Comparison of ENCODE assay signal across 28 cellular contexts in genomic region chr12:45959728-45960127, GRCh38.
"Had no signal": no experiment of that assay in that cellular context is flagged by ENCODE, and none has a peak within 500 bp of the region (broad histone marks: within the 10 kb centered on the region; RNA-seq: fewer than 3 reads in every experiment).

No MANE protein-coding gene starts in this region.

- H3K4me3 Mint-ChIP-seq: activated CD4-positive, alpha-beta T cell treated with anti-CD3 and anti-CD28 coated beads for 36 hours; activated naive CD8-positive, alpha-beta T cell treated with anti-CD3 and anti-CD28 coated beads, Interleukin-2, amount 50 U/mL, for 24 hours; activated T-helper 1 cell treated with anti-CD3 and anti-CD28 coated beads, Interleukin-12 subunit alpha, Interleukin-12 subunit beta, Interleukin-2, Interleukin-4 antibody, amounts not matched to agents 30 ng/mL and 10 ng/mL and 1 ng/mL, durations not matched to agents 14 hours and 24 hours and 36 hours; dendritic cell treated with granulocyte-macrophage colony-stimulating factor and Interleukin-4, amounts not matched to agents 40 ng/mL and 50 ng/mL, for 4 days; mesothelial cell of epicardium; naive thymus-derived CD4-positive, alpha-beta T cell; neural progenitor cell; stimulated activated memory B cell treated with anti-CD40 and anti-IgM and Interleukin-4, amounts not matched to agents 10 μg/mL and 1 μg/mL and 100 μg/mL, for 72 hours; stimulated activated naive CD8-positive, alpha-beta T cell treated with anti-CD3 and anti-CD28 coated beads, Interleukin-15, amount 100 ng/mL, for 72 hours; T-helper 2 cell treated with Interferon-gamma antibody and Interleukin-4, amounts not matched to agents 5 μg/mL and 100 μg/mL, for 36 hours; type B pancreatic cell had no signal

- H3K27ac Mint-ChIP-seq: activated CD4-positive, alpha-beta T cell treated with anti-CD3 and anti-CD28 coated beads for 36 hours; activated naive CD8-positive, alpha-beta T cell treated with anti-CD3 and anti-CD28 coated beads, Interleukin-2, amount 50 U/mL, for 24 hours; activated T-helper 1 cell treated with anti-CD3 and anti-CD28 coated beads, Interleukin-12 subunit alpha, Interleukin-12 subunit beta, Interleukin-2, Interleukin-4 antibody, amounts not matched to agents 30 ng/mL and 10 ng/mL and 1 ng/mL, durations not matched to agents 14 hours and 24 hours and 36 hours; dendritic cell treated with granulocyte-macrophage colony-stimulating factor and Interleukin-4, amounts not matched to agents 40 ng/mL and 50 ng/mL, for 4 days; mesothelial cell of epicardium; neural progenitor cell; stimulated activated memory B cell treated with anti-CD40 and anti-IgM and Interleukin-4, amounts not matched to agents 10 μg/mL and 1 μg/mL and 100 μg/mL, for 72 hours; stimulated activated naive CD8-positive, alpha-beta T cell treated with anti-CD3 and anti-CD28 coated beads, Interleukin-15, amount 100 ng/mL, for 72 hours; T-helper 2 cell treated with Interferon-gamma antibody and Interleukin-4, amounts not matched to agents 5 μg/mL and 100 μg/mL, for 36 hours; type B pancreatic cell had no signal

- ATAC-seq: activated CD4-positive, alpha-beta T cell treated with anti-CD3 and anti-CD28 coated beads for 36 hours; activated naive CD8-positive, alpha-beta T cell treated with anti-CD3 and anti-CD28 coated beads, Interleukin-2, amount 50 U/mL, for 24 hours; foreskin keratinocyte; naive thymus-derived CD4-positive, alpha-beta T cell; stimulated activated memory B cell treated with anti-CD40 and anti-IgM and Interleukin-4, amounts not matched to agents 10 μg/mL and 1 μg/mL and 100 μg/mL, for 72 hours; stimulated activated naive CD8-positive, alpha-beta T cell treated with anti-CD3 and anti-CD28 coated beads, Interleukin-15, amount 100 ng/mL, for 72 hours had no signal

- H3K27me3 Mint-ChIP-seq: activated CD4-positive, alpha-beta T cell treated with anti-CD3 and anti-CD28 coated beads for 36 hours; activated naive CD8-positive, alpha-beta T cell treated with anti-CD3 and anti-CD28 coated beads, Interleukin-2, amount 50 U/mL, for 24 hours; dendritic cell treated with granulocyte-macrophage colony-stimulating factor and Interleukin-4, amounts not matched to agents 40 ng/mL and 50 ng/mL, for 4 days; naive thymus-derived CD4-positive, alpha-beta T cell; stimulated activated memory B cell treated with anti-CD40 and anti-IgM and Interleukin-4, amounts not matched to agents 10 μg/mL and 1 μg/mL and 100 μg/mL, for 72 hours; stimulated activated naive CD8-positive, alpha-beta T cell treated with anti-CD3 and anti-CD28 coated beads, Interleukin-15, amount 100 ng/mL, for 72 hours; type B pancreatic cell had no signal

- DNase-seq: activated CD4-positive, alpha-beta T cell treated with anti-CD3 and anti-CD28 coated beads for 36 hours; activated CD4-positive, alpha-beta T cell treated with anti-CD3 and anti-CD28 coated beads, Interleukin-2, amount 50 U/mL, for 4 hours; activated CD4-positive, CD25-positive, alpha-beta regulatory T cell; activated gamma-delta T cell; activated naive CD4-positive, alpha-beta T cell treated with anti-CD3 and anti-CD28 coated beads, Interleukin-2, amount 50 U/mL, for 16 hours; activated naive CD8-positive, alpha-beta T cell treated with anti-CD3 and anti-CD28 coated beads, Interleukin-2, amount 50 U/mL, for 24 hours; activated T-cell treated with anti-CD3 and anti-CD28 coated beads for 4 hours; amygdala; central memory CD4-positive, alpha-beta T cell; foreskin keratinocyte; left ventricle myocardium superior; naive thymus-derived CD4-positive, alpha-beta T cell; occipital lobe; psoas muscle; sigmoid colon; stimulated activated CD4-positive, alpha-beta T cell treated with anti-CD3 and anti-CD28 coated beads, Interleukin-1b, Interleukin-23, amount 100 ng/mL, for 48 hours; stimulated activated CD4-positive, alpha-beta T cell treated with anti-CD3 and anti-CD28 coated beads, Interleukin-4, amount 100 ng/mL, for 4 hours; stimulated activated CD8-positive, alpha-beta memory T cell treated with anti-CD3 and anti-CD28 coated beads, Interleukin-4, amount 100 ng/mL, for 48 hours; stimulated activated naive CD8-positive, alpha-beta T cell treated with anti-CD3 and anti-CD28 coated beads, Interleukin-15, amount 100 ng/mL, for 72 hours; substantia nigra; T-helper 1 cell had no signal

- H3K4me1 Mint-ChIP-seq: neural progenitor cell had no signal

- H3K9me3 Mint-ChIP-seq: activated T-helper 1 cell treated with anti-CD3 and anti-CD28 coated beads, Interleukin-12 subunit alpha, Interleukin-12 subunit beta, Interleukin-2, Interleukin-4 antibody, amounts not matched to agents 30 ng/mL and 10 ng/mL and 1 ng/mL, durations not matched to agents 14 hours and 24 hours and 36 hours; dendritic cell treated with granulocyte-macrophage colony-stimulating factor and Interleukin-4, amounts not matched to agents 40 ng/mL and 50 ng/mL, for 4 days; stimulated activated memory B cell treated with anti-CD40 and anti-IgM and Interleukin-4, amounts not matched to agents 10 μg/mL and 1 μg/mL and 100 μg/mL, for 72 hours; stimulated activated naive CD8-positive, alpha-beta T cell treated with anti-CD3 and anti-CD28 coated beads, Interleukin-15, amount 100 ng/mL, for 72 hours; T-helper 2 cell treated with Interferon-gamma antibody and Interleukin-4, amounts not matched to agents 5 μg/mL and 100 μg/mL, for 36 hours had no signal
